27 cellular contexts compared by ENCODE assay signal in the genomic region with DNA sequence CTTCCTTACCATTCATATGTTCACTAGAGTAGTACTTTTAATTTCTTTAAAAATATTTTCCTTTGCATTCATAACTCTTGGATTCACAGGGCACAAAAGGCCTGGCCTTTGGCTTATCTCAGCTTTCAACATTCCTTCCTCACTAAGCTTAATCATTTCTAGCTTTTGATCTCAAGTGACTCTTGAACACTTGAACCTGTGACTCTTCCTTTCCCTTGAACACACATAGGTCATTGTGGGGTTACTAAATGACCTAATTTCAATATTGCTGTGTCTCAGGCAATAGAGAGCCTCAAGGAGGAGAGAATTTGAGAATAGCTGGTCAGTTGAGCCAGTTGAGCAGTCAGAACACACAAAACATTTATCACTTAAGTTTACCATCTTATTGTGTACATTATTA. TPM values are rescaled to one million over a fixed set of nuclear protein-coding genes. Genes with fewer than 3 reads are reported as not detected.
"Had no signal": no experiment of that assay in that cellular context is flagged by ENCODE, and none has a peak within 500 bp of the region (broad histone marks: within the 10 kb centered on the region; RNA-seq: fewer than 3 reads in every experiment).

No MANE protein-coding gene starts in this region.

- H3K27ac Mint-ChIP-seq: activated CD4-positive, alpha-beta memory T cell treated with anti-CD3 and anti-CD28 coated beads, Interleukin-2, amount 10 ng/mL, durations not matched to agents 7 days and 5 days; activated CD4-positive, alpha-beta T cell treated with anti-CD3 and anti-CD28 coated beads, Interleukin-2, amount 10 ng/mL, durations not matched to agents 7 days and 5 days; activated T-helper 17 cell treated with anti-CD3 and anti-CD28 coated beads, Interleukin-2, amount 50 U/mL, for 72 hours; mesothelial cell of epicardium; naive B cell had no signal

- H3K4me1 Mint-ChIP-seq: activated CD4-positive, alpha-beta memory T cell treated with anti-CD3 and anti-CD28 coated beads, Interleukin-2, amount 10 ng/mL, durations not matched to agents 7 days and 5 days; activated CD4-positive, alpha-beta T cell treated with anti-CD3 and anti-CD28 coated beads, Interleukin-2, amount 10 ng/mL, durations not matched to agents 7 days and 5 days; activated T-helper 17 cell treated with anti-CD3 and anti-CD28 coated beads, Interleukin-2, amount 50 U/mL, for 72 hours; naive B cell had no signal

- H3K36me3 ChIP-seq: esophagus squamous epithelium, heart right ventricle, left ventricle myocardium inferior, ovary, prostate gland, transverse colon, uterus had no signal

- H3K9me3 ChIP-seq: esophagus squamous epithelium, heart right ventricle, left ventricle myocardium inferior, ovary, prostate gland, transverse colon, uterus had no signal

- DNase-seq: activated CD4-positive, alpha-beta memory T cell treated with anti-CD3 and anti-CD28 coated beads, Interleukin-2, amount 10 ng/mL, durations not matched to agents 7 days and 5 days; activated CD4-positive, alpha-beta T cell treated with anti-CD3 and anti-CD28 coated beads, Interleukin-2, amount 10 ng/mL, durations not matched to agents 7 days and 5 days; activated CD4-positive, CD25-positive, alpha-beta regulatory T cell treated with anti-CD3 and anti-CD28 coated beads, Interleukin-2, amount 50 U/mL, for 72 hours; activated CD8-positive, alpha-beta memory T cell treated with anti-CD3 and anti-CD28 coated beads, Interleukin-2, amount 50 U/mL, for 48 hours; activated gamma-delta T cell treated with Interleukin-2 at 50 U/mL for 16 hours; activated naive CD4-positive, alpha-beta T cell treated with anti-CD3 and anti-CD28 coated beads, Interleukin-2, amount 50 U/mL, for 16 hours; activated T-cell treated with anti-CD3 and anti-CD28 coated beads, Interleukin-2, amount 50 U/mL, for 4 hours; amygdala; central memory CD4-positive, alpha-beta T cell; effector CD8-positive, alpha-beta T cell; esophagus squamous epithelium; foreskin melanocyte; heart right ventricle; kidney glomerular epithelial cell; left ventricle myocardium inferior; mammary epithelial cell; naive B cell; ovary; stimulated activated CD4-positive, alpha-beta T cell treated with anti-CD3 and anti-CD28 coated beads, Interleukin-15, amount 100 ng/mL, for 24 hours; stimulated activated naive CD4-positive, alpha-beta T cell; T-helper 2 cell; transverse colon; uterus had no signal

- H3K27ac ChIP-seq: epithelial cell of prostate, esophagus squamous epithelium, heart right ventricle, left ventricle myocardium inferior, ovary, prostate gland, transverse colon, uterus had no signal

- H3K27me3 ChIP-seq: esophagus squamous epithelium, heart right ventricle, ovary, transverse colon, uterus had no signal

- ATAC-seq: activated T-cell treated with anti-CD3 and anti-CD28 coated beads, Interleukin-2, amount 50 U/mL, for 4 hours; activated T-helper 17 cell treated with anti-CD3 and anti-CD28 coated beads, Interleukin-2, amount 50 U/mL, for 72 hours; heart right ventricle had no signal

- H3K4me1 ChIP-seq: esophagus squamous epithelium, heart right ventricle, left ventricle myocardium inferior, prostate gland, transverse colon, uterus had no signal

- H3K4me3 Mint-ChIP-seq: activated CD4-positive, alpha-beta memory T cell treated with anti-CD3 and anti-CD28 coated beads, Interleukin-2, amount 10 ng/mL, durations not matched to agents 7 days and 5 days; activated CD4-positive, alpha-beta T cell treated with anti-CD3 and anti-CD28 coated beads, Interleukin-2, amount 10 ng/mL, durations not matched to agents 7 days and 5 days; activated T-cell treated with anti-CD3 and anti-CD28 coated beads, Interleukin-2, amount 50 U/mL, for 4 hours; activated T-helper 17 cell treated with anti-CD3 and anti-CD28 coated beads, Interleukin-2, amount 50 U/mL, for 72 hours; mesothelial cell of epicardium; naive B cell had no signal

- H3K9me3 Mint-ChIP-seq: activated CD4-positive, alpha-beta memory T cell treated with anti-CD3 and anti-CD28 coated beads, Interleukin-2, amount 10 ng/mL, durations not matched to agents 7 days and 5 days; activated CD4-positive, alpha-beta T cell treated with anti-CD3 and anti-CD28 coated beads, Interleukin-2, amount 10 ng/mL, durations not matched to agents 7 days and 5 days had no signal

- H3K27me3 Mint-ChIP-seq: activated CD4-positive, alpha-beta memory T cell treated with anti-CD3 and anti-CD28 coated beads, Interleukin-2, amount 10 ng/mL, durations not matched to agents 7 days and 5 days; activated CD4-positive, alpha-beta T cell treated with anti-CD3 and anti-CD28 coated beads, Interleukin-2, amount 10 ng/mL, durations not matched to agents 7 days and 5 days; activated T-helper 17 cell treated with anti-CD3 and anti-CD28 coated beads, Interleukin-2, amount 50 U/mL, for 72 hours; naive B cell had no signal

- H3K36me3 Mint-ChIP-seq: naive B cell had no signal

- H3K4me3 ChIP-seq: esophagus squamous epithelium, heart right ventricle, left ventricle myocardium inferior, ovary, prostate gland, transverse colon, uterus had no signal

RNA-seq across cellular contexts. Expression of gene COL11A1, which starts 49.9 kb away (rescaled TPM):
- total RNA-seq: activated CD4-positive, alpha-beta memory T cell treated with anti-CD3 and anti-CD28 coated beads, Interleukin-2, amount 10 ng/mL, durations not matched to agents 7 days and 5 days; activated CD4-positive, alpha-beta T cell treated with anti-CD3 and anti-CD28 coated beads, Interleukin-2, amount 10 ng/mL, durations not matched to agents 7 days and 5 days; activated T-cell treated with anti-CD3 and anti-CD28 coated beads, Interleukin-2, amount 50 U/mL, for 4 hours; activated T-helper 17 cell treated with anti-CD3 and anti-CD28 coated beads, Interleukin-2, amount 50 U/mL, for 72 hours; esophagus squamous epithelium; left ventricle myocardium inferior had no signal
